Comparison of ENCODE assay signal across 11 cellular contexts in the genomic region with DNA sequence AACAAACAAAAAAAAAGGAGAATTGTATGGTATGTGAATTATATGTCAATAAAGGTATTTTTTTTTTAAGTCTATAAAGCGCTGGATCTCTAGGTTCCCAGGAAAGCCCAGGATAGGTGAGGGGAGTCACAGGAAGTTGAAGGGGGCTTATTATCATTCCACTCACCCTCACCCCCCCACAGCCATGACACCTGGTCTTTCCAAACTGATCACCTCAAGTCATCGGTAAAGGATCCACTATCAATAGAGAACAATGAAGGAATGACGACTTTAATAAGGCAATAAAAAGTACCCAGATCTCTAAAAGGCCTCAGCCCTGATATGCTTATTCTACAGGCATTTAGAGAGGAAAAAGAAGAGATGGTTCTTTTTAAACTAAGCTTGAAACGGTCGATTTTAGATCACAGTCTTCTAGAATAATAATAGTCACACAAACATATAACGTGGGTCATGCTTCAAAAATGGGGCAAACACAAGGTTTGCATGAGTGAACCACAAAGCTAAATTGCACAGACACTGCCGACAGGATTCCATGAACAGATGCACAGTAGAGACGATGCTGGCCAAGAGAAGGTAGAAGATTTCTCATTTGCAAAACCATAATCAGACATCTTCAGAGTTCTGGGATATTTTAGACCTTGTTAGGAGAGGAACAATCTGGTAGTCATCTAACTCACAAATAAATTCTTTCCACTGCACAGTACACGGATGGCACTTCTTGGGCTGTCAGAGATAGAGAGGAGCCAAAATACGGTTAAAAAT. TPM values are rescaled to one million over a fixed set of nuclear protein-coding genes. Genes with fewer than 3 reads are reported as not detected.
A peak's percentile ranks its signal among the peaks of the same experiment; 100 is the strongest.
DNase-seq lines count a peak whose midpoint lies in the region; ATAC-seq and TF ChIP-seq lines count a peak whose summit lies in the region.
"Had no signal": no experiment of that assay in that cellular context is flagged by ENCODE, and none has a peak within 500 bp of the region (broad histone marks: within the 10 kb centered on the region; RNA-seq: fewer than 3 reads in every experiment).

No MANE protein-coding gene starts in this region.

- no peak for ATAC-seq in HG02981 (IDR thresholded peaks at IDR 0.05; ENCODE audit: unreplicated experiment)

- H3K4me1 ChIP-seq in HUES64 (ENCODE audit: insufficient read depth, low read length) = peaks cover 37% of the 10 kb centered on the region
- peaks cover 50 to 97% (median 76%) of the 10 kb centered on the region in 4 donors for H3K4me1 ChIP-seq in stomach

- TF ChIP-seq POLR2A in stomach (IDR thresholded peaks at IDR 0.05) = no peak

- H3K4me3 ChIP-seq in HUES64 (ENCODE audit: low read length) (no peak overlapping the region), stomach (no peak overlapping the region)

- intact Hi-C loops in stomach (cut with DNase I; ENCODE audit: low total_unique reads) = no loop called here

- H3K36me3 ChIP-seq in HUES64 (ENCODE audit: insufficient read depth, low read length) (peaks cover 37% of the 10 kb centered on the region; the same call in 1 of the 2 replicates), stomach (peaks cover 3 to 19% (median 15%) of the 10 kb centered on the region in 4 donors)

- TF ChIP-seq CTCF in stomach (IDR thresholded peaks at IDR 0.05) = no peak

- H3K9me3 ChIP-seq in HUES64 (ENCODE audit: insufficient read depth, low read depth, low read length) (no peaks in the 10 kb centered on the region), stomach (no peaks in the 10 kb centered on the region)

- H3K27ac ChIP-seq in HUES64 (ENCODE audit: low read depth, low read length) = 0 out of 2 replicates have a peak overlapping the region, but pooled peaks have one; percentile 21
- H3K27ac ChIP-seq in caudate nucleus (ENCODE audit: low read depth, low read length) = peak overlapping the region; percentile 98
- peak overlapping the region; percentile 61 to 99 (median 97) for H3K27ac ChIP-seq in stomach

- 94% methylated on average over 9 of the region's 10 CpGs for WGBS in HUES64
- WGBS in stomach, 5 donors = 68 to 80% (median 75%) methylated on average over 10 of the region's 10 CpGs

- TF ChIP-seq EP300 in stomach (IDR thresholded peaks at IDR 0.05) = no peak

- H3K27me3 ChIP-seq in HUES64 (ENCODE audit: insufficient read depth, low read length) = no peaks in the 10 kb centered on the region
- no peaks in the 10 kb centered on the region for H3K27me3 ChIP-seq in stomach

- DNase-seq in caudate nucleus (lab: John Stamatoyannopoulos, UW) (peak in 1 of 61 donors; percentile 57), medulla oblongata (ENCODE audit: extremely low spot score) (peak; percentile 48), stomach (no peak), activated gamma-delta T cell treated with Interleukin-2 at 50 U/mL for 16 hours (no peak), T-helper 1 cell (no peak)
- no peak for DNase-seq in activated CD4-positive, CD25-positive, alpha-beta regulatory T cell treated with anti-CD3 and anti-CD28 coated beads, Interleukin-2, amount 50 U/mL, for 72 hours
- DNase-seq: activated CD4-positive, alpha-beta T cell treated with anti-CD3 and anti-CD28 coated beads, Interleukin-2, amount 50 U/mL, for 48 hours; islet precursor cell; OCI-M1 had no signal

- H3K9ac ChIP-seq in HUES64 (ENCODE audit: low read depth, low read length) = no peak overlapping the region

RNA-seq across cellular contexts. Expression of gene ZMYND8, which starts 21.1 kb away (rescaled TPM):
- 61.7 TPM for polyA plus RNA-seq in HUES64 (2013, experiment 1 of 2)
- 67.8 TPM for polyA plus RNA-seq in HUES64 (2013, experiment 2 of 2)
- 10 to 100 TPM; 25.9 to 82.6 (median 54.3) TPM for total RNA-seq in stomach
- polyA plus RNA-seq in stomach = 10 to 100 TPM in 2 of 3 donors, 1 to 10 TPM in 1; 9.2 to 13.6 (median 12.7) TPM

Comparison
In these comparisons a context has a peak if more than half of its experiments do, and no peak if none do; other contexts are left out.
1. H3K27ac ChIP-seq: peak in every context shown above with its lines; median percentile 98 in caudate nucleus; 97 in stomach; 21 in HUES64.